In genomic region chr3:141380279-141380678, GRCh38 we compare ENCODE assay signal across 1 cellular context.
A peak's percentile ranks its signal among the peaks of the same experiment; 100 is the strongest.
TF ChIP-seq lines count a peak whose summit lies in the region.

No MANE protein-coding gene starts in this region.

TF ChIP-seq in GM12878, 131 proteins besides CTCF, POLR2A, EP300 and RAD21:
- 0 out of 2 replicates have a peak, but pooled peaks have one; percentile 33 for TF ChIP-seq BACH1 (IDR thresholded peaks at IDR 0.05; ENCODE audit: borderline replicate concordance)
- no peak for TF ChIP-seq FOS (IDR thresholded peaks at IDR 0.05; ENCODE audit: borderline replicate concordance, extremely low read depth, insufficient read length)
- no peak for TF ChIP-seq BHLHE40 (IDR thresholded peaks at IDR 0.05; ENCODE audit: borderline replicate concordance in 1 of 2, low read depth in 2 of 2, low read length in 1 of 2)
